ENCODE assay signal across 13 cellular contexts in the genomic region with DNA sequence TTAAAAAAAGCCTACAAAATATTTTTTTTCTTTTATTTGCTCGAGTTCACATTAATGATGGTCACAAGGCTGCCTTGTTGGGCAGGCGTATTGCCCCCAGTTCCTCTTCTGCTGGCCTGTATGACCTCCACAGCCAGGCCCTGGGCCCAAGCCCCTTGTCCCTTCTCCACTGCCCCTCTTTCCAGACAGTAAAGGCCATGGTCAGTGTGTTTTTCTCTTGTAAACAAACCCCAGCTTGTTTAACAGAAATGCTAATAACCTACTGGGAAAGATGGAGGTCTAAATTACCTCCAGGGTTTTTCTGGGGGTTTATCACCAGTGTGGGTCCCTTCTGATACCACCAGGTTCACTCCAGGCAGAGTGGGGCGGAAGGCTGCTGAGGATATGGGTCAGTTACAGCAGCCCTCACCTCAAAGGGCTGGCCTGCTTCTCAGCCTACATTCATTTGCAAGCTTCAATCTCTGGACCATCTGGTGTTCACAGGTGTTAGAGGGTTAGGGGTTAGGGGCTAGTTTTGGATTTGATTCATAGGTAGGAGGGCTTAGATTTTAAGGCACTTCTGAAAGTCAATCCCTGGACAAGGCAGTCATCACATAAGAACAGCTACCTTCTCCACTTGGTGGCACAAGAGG. TPM values are rescaled to one million over a fixed set of nuclear protein-coding genes. Genes with fewer than 3 reads are reported as not detected.
DNase-seq lines count a peak whose midpoint lies in the region; ATAC-seq and TF ChIP-seq lines count a peak whose summit lies in the region.
"Had no signal": no experiment of that assay in that cellular context is flagged by ENCODE, and none has a peak within 500 bp of the region (broad histone marks: within the 10 kb centered on the region; RNA-seq: fewer than 3 reads in every experiment).

No MANE protein-coding gene starts in this region.

- no peaks in the 10 kb centered on the region for H3K27me3 Mint-ChIP-seq in stimulated activated naive CD8-positive, alpha-beta T cell treated with anti-CD3 and anti-CD28 coated beads, Interleukin-15, Interleukin-2, amounts not matched to agents 100 ng/mL and 50 ng/mL, for 24 hours
- H3K27me3 Mint-ChIP-seq in activated CD4-positive, alpha-beta memory T cell treated with anti-CD3 and anti-CD28 coated beads, Interleukin-2, amount 10 ng/mL, durations not matched to agents 7 days and 5 days, result no peaks in the 10 kb centered on the region
- H3K27me3 Mint-ChIP-seq in type B pancreatic cell, result no peaks in the 10 kb centered on the region

- TF ChIP-seq CTCF in type B pancreatic cell (conservative IDR thresholded peaks at IDR 0.05), result no peak

- H3K36me3 ChIP-seq in iPS-20b (ENCODE audit: insufficient read depth, low read depth, low read length), result peaks cover 18% of the 10 kb centered on the region

- POLR2A ChIA-PET in activated CD4-positive, alpha-beta memory T cell treated with anti-CD3 and anti-CD28 coated beads, Interleukin-2, amount 10 ng/mL, durations not matched to agents 7 days and 5 days (lab: Charles Lee), result interaction anchor here (1.0 to 3.9 kb wide), 6 partner anchors 11 to 812 kb away, joined by 3 to 50 read pairs (median 18); a partner anchor contains a TSS

- H3K36me3 Mint-ChIP-seq in stimulated activated naive CD8-positive, alpha-beta T cell treated with anti-CD3 and anti-CD28 coated beads, Interleukin-15, Interleukin-2, amounts not matched to agents 100 ng/mL and 50 ng/mL, for 24 hours (ENCODE audit: low read depth), result peaks cover 26% of the 10 kb centered on the region
- peaks cover 41% of the 10 kb centered on the region for H3K36me3 Mint-ChIP-seq in activated CD4-positive, alpha-beta memory T cell treated with anti-CD3 and anti-CD28 coated beads, Interleukin-2, amount 10 ng/mL, durations not matched to agents 7 days and 5 days (ENCODE audit: low read depth)
- H3K36me3 Mint-ChIP-seq in type B pancreatic cell, result peaks cover 16% of the 10 kb centered on the region

- H3K27ac Mint-ChIP-seq in stimulated activated naive CD8-positive, alpha-beta T cell treated with anti-CD3 and anti-CD28 coated beads, Interleukin-15, Interleukin-2, amounts not matched to agents 100 ng/mL and 50 ng/mL, for 24 hours, result peak overlapping the region; percentile 99
- H3K27ac Mint-ChIP-seq in activated CD4-positive, alpha-beta memory T cell treated with anti-CD3 and anti-CD28 coated beads, Interleukin-2, amount 10 ng/mL, durations not matched to agents 7 days and 5 days, result peak overlapping the region; percentile 95
- peak overlapping the region; percentile 99 for H3K27ac Mint-ChIP-seq in type B pancreatic cell

- peaks cover 40% of the 10 kb centered on the region for H3K4me1 Mint-ChIP-seq in stimulated activated naive CD8-positive, alpha-beta T cell treated with anti-CD3 and anti-CD28 coated beads, Interleukin-15, Interleukin-2, amounts not matched to agents 100 ng/mL and 50 ng/mL, for 24 hours (ENCODE audit: low read depth)
- H3K4me1 Mint-ChIP-seq in activated CD4-positive, alpha-beta memory T cell treated with anti-CD3 and anti-CD28 coated beads, Interleukin-2, amount 10 ng/mL, durations not matched to agents 7 days and 5 days, result peaks cover 36% of the 10 kb centered on the region
- peaks cover 25% of the 10 kb centered on the region for H3K4me1 Mint-ChIP-seq in type B pancreatic cell (ENCODE audit: unreplicated experiment)

- H3K4me3 Mint-ChIP-seq in stimulated activated naive CD8-positive, alpha-beta T cell treated with anti-CD3 and anti-CD28 coated beads, Interleukin-15, Interleukin-2, amounts not matched to agents 100 ng/mL and 50 ng/mL, for 24 hours, result peak overlapping the region; percentile 100
- H3K4me3 Mint-ChIP-seq in activated CD4-positive, alpha-beta memory T cell treated with anti-CD3 and anti-CD28 coated beads, Interleukin-2, amount 10 ng/mL, durations not matched to agents 7 days and 5 days, result peak overlapping the region; percentile 98
- peak overlapping the region; percentile 99 for H3K4me3 Mint-ChIP-seq in type B pancreatic cell

- H3K4me1 ChIP-seq in iPS-20b (ENCODE audit: insufficient read depth, low read length), result peaks cover 16% of the 10 kb centered on the region

- no peak overlapping the region for H3K27ac ChIP-seq in iPS-20b (ENCODE audit: low read length)

- peak overlapping the region; percentile 76 for H3K4me3 ChIP-seq in iPS-20b (ENCODE audit: low read length)

- H3K9me3 Mint-ChIP-seq in stimulated activated naive CD8-positive, alpha-beta T cell treated with anti-CD3 and anti-CD28 coated beads, Interleukin-15, Interleukin-2, amounts not matched to agents 100 ng/mL and 50 ng/mL, for 24 hours, result no peaks in the 10 kb centered on the region
- H3K9me3 Mint-ChIP-seq in activated CD4-positive, alpha-beta memory T cell treated with anti-CD3 and anti-CD28 coated beads, Interleukin-2, amount 10 ng/mL, durations not matched to agents 7 days and 5 days, result no peaks in the 10 kb centered on the region
- H3K9me3 Mint-ChIP-seq in type B pancreatic cell, result no peaks in the 10 kb centered on the region

- ATAC-seq in stimulated activated naive CD8-positive, alpha-beta T cell treated with anti-CD3 and anti-CD28 coated beads, Interleukin-15, Interleukin-2, amounts not matched to agents 100 U/mL and 50 U/mL, for 24 hours, result no peak
- ATAC-seq in GM18519 (IDR thresholded peaks at IDR 0.05; ENCODE audit: low FRiP score, unreplicated experiment), result no peak

- peak overlapping the region; percentile 88; the same call in 1 of the 2 replicates for H3K9ac ChIP-seq in iPS-20b (ENCODE audit: low read depth, low read length)

- DNase-seq in stimulated activated naive CD8-positive, alpha-beta T cell treated with anti-CD3 and anti-CD28 coated beads, Interleukin-15, Interleukin-2, amounts not matched to agents 100 U/mL and 50 U/mL, for 24 hours, result no peak
- peak; percentile 12 for DNase-seq in activated CD4-positive, alpha-beta memory T cell treated with anti-CD3 and anti-CD28 coated beads, Interleukin-2, amount 10 ng/mL, durations not matched to agents 7 days and 5 days
- DNase-seq in type B pancreatic cell (ENCODE audit: extremely low spot score, unreplicated experiment) (no peak), NCI-H146 treated with DMSO at 0.1 percent for 48 hours (lab: John Stamatoyannopoulos, UW; ENCODE audit: unreplicated experiment) (no peak), cortex of kidney (lab: John Stamatoyannopoulos, UW) (no peak)
- DNase-seq: activated gamma-delta T cell; NCI-H1092; NCI-H526 treated with DMSO at 0.1 percent for 48 hours; stimulated activated CD4-positive, alpha-beta T cell treated with anti-CD3 and anti-CD28 coated beads, Interleukin-4, amount 100 ng/mL, for 24 hours; thyroid gland had no signal

- no peaks in the 10 kb centered on the region for H3K9me3 ChIP-seq in iPS-20b (ENCODE audit: insufficient read depth, low read depth, low read length)
- H3K9me3 ChIP-seq: thyroid gland had no signal

- H3K27me3 ChIP-seq in iPS-20b (ENCODE audit: insufficient read depth, low read length), result no peaks in the 10 kb centered on the region
- H3K27me3 ChIP-seq: thyroid gland had no signal

- CTCF ChIA-PET in activated CD4-positive, alpha-beta memory T cell treated with anti-CD3 and anti-CD28 coated beads, Interleukin-2, amount 10 ng/mL, durations not matched to agents 7 days and 5 days (lab: Charles Lee), result interaction anchor here (2.7 to 3.7 kb wide), 2 partner anchors 12 to 767 kb away, joined by 13 to 15 read pairs; a partner anchor contains a TSS

RNA-seq across cellular contexts. Expression of a gene that starts 2.0 kb away (rescaled TPM):
- 100 to 1,000 TPM; 143 to 149 TPM for total RNA-seq in activated CD4-positive, alpha-beta memory T cell treated with anti-CD3 and anti-CD28 coated beads, Interleukin-2, amount 10 ng/mL, durations not matched to agents 7 days and 5 days
- 139 and 187 TPM in 2 replicates for total RNA-seq in type B pancreatic cell (ENCODE audit: low replicate concordance)

RNA-seq across cellular contexts. Expression of a gene that starts 8.0 kb away (rescaled TPM):
- 10 to 100 TPM; 24.5 to 25.4 TPM for total RNA-seq in activated CD4-positive, alpha-beta memory T cell treated with anti-CD3 and anti-CD28 coated beads, Interleukin-2, amount 10 ng/mL, durations not matched to agents 7 days and 5 days
- 54.3 and 66.4 TPM in 2 replicates for total RNA-seq in type B pancreatic cell (ENCODE audit: low replicate concordance)
